In genomic region chr9:22657713-22658112, GRCh38 we compare ENCODE assay signal across 22 cellular contexts.
DNase-seq lines count a peak whose midpoint lies in the region; ATAC-seq and TF ChIP-seq lines count a peak whose summit lies in the region.
"Had no signal": no experiment of that assay in that cellular context is flagged by ENCODE, and none has a peak within 500 bp of the region (broad histone marks: within the 10 kb centered on the region; RNA-seq: fewer than 3 reads in every experiment).

No MANE protein-coding gene starts in this region.

- H3K9me3 Mint-ChIP-seq in activated naive CD8-positive, alpha-beta T cell treated with anti-CD3 and anti-CD28 coated beads, Interleukin-2, amount 50 U/mL, for 24 hours = no peaks in the 10 kb centered on the region

- no peaks in the 10 kb centered on the region for H3K4me1 Mint-ChIP-seq in activated naive CD8-positive, alpha-beta T cell treated with anti-CD3 and anti-CD28 coated beads, Interleukin-2, amount 50 U/mL, for 24 hours
- H3K4me1 Mint-ChIP-seq: CD4-positive, alpha-beta memory T cell had no signal

- ATAC-seq in activated naive CD8-positive, alpha-beta T cell treated with anti-CD3 and anti-CD28 coated beads, Interleukin-2, amount 50 U/mL, for 24 hours = no peak
- ATAC-seq in GM18858 (IDR thresholded peaks at IDR 0.05; ENCODE audit: unreplicated experiment) = no peak
- ATAC-seq: HepG2, PC-3, Right ventricle myocardium inferior had no signal

- H3K4me3 Mint-ChIP-seq in activated naive CD8-positive, alpha-beta T cell treated with anti-CD3 and anti-CD28 coated beads, Interleukin-2, amount 50 U/mL, for 24 hours = no peak overlapping the region
- H3K4me3 Mint-ChIP-seq: CD4-positive, alpha-beta memory T cell had no signal

- TF ChIP-seq CTCF in AG10803 (conservative IDR thresholded peaks at IDR 0.05; ENCODE audit: low read length) = no peak
- TF ChIP-seq CTCF in BE2C (IDR thresholded peaks at IDR 0.05; ENCODE audit: low read depth, low read length) = no peak

- H3K4me3 ChIP-seq in AG10803 (ENCODE audit: low read length) = no peak overlapping the region
- no peak overlapping the region for H3K4me3 ChIP-seq in skeletal muscle cell (ENCODE audit: low read depth, low read length)
- no peak overlapping the region for H3K4me3 ChIP-seq in BE2C (ENCODE audit: low read depth, low read length)

- no peak overlapping the region for H3K27ac Mint-ChIP-seq in activated naive CD8-positive, alpha-beta T cell treated with anti-CD3 and anti-CD28 coated beads, Interleukin-2, amount 50 U/mL, for 24 hours
- H3K27ac Mint-ChIP-seq: CD4-positive, alpha-beta memory T cell had no signal

- no peaks in the 10 kb centered on the region for H3K4me1 ChIP-seq in BE2C

- DNase-seq in AG10803 (ENCODE audit: low read depth) (peak; percentile 24), dedifferentiated amniotic fluid mesenchymal stem cell (ENCODE audit: extremely low spot score) (peak; percentile 20), fibroblast of peridontal ligament (ENCODE audit: extremely low read depth) (peak; percentile 85), skeletal muscle cell (ENCODE audit: low read depth) (peak; percentile 16), NCI-H1417 treated with DMSO at 0.1 percent for 48 hours (lab: John Stamatoyannopoulos, UW) (no peak), BE2C (no peak)
- no peak for DNase-seq in activated naive CD8-positive, alpha-beta T cell treated with anti-CD3 and anti-CD28 coated beads, Interleukin-2, amount 50 U/mL, for 24 hours
- DNase-seq: AML-193; C1 segment of cervical spinal cord; CD4-positive, alpha-beta memory T cell; COR-L47; Kasumi-1; NCI-H1092 treated with DMSO at 0.1 percent for 48 hours; NCI-H1436 treated with DMSO at 0.1 percent for 48 hours; NCI-H187 treated with DMSO at 0.1 percent for 48 hours; NCI-H446; NCI-H774; NK-92 treated with Interleukin-12 subunit alpha and Interleukin-12 subunit beta, amount 100 ng/mL, for 24 hours; PC-3 had no signal

- no peaks in the 10 kb centered on the region for H3K36me3 Mint-ChIP-seq in activated naive CD8-positive, alpha-beta T cell treated with anti-CD3 and anti-CD28 coated beads, Interleukin-2, amount 50 U/mL, for 24 hours (ENCODE audit: low read depth)
- H3K36me3 Mint-ChIP-seq: CD4-positive, alpha-beta memory T cell had no signal

- H3K9me3 ChIP-seq in BE2C = no peaks in the 10 kb centered on the region; the same call in 1 of the 2 replicates

- H3K27me3 ChIP-seq in BE2C = no peaks in the 10 kb centered on the region

- no peaks in the 10 kb centered on the region for H3K27me3 Mint-ChIP-seq in activated naive CD8-positive, alpha-beta T cell treated with anti-CD3 and anti-CD28 coated beads, Interleukin-2, amount 50 U/mL, for 24 hours
- H3K27me3 Mint-ChIP-seq: CD4-positive, alpha-beta memory T cell had no signal

- no peaks in the 10 kb centered on the region for H3K36me3 ChIP-seq in BE2C

Comparison
In these comparisons a context has a peak if more than half of its experiments do, and no peak if none do; other contexts are left out.
1. DNase-seq: peak in AG10803 (single experiment), dedifferentiated amniotic fluid mesenchymal stem cell (single experiment), fibroblast of peridontal ligament (single experiment) and skeletal muscle cell (single experiment); none in NCI-H1417 treated with DMSO at 0.1 percent for 48 hours (single experiment), activated naive CD8-positive, alpha-beta T cell treated with anti-CD3 and anti-CD28 coated beads, Interleukin-2, amount 50 U/mL, for 24 hours (single experiment) and BE2C (single experiment).